In genomic region chr17:4178651-4179050, GRCh38 we compare ENCODE assay signal across 15 cellular contexts. TPM values are rescaled to one million over a fixed set of nuclear protein-coding genes. Genes with fewer than 3 reads are reported as not detected.
DNase-seq lines count a peak whose midpoint lies in the region; ATAC-seq and TF ChIP-seq lines count a peak whose summit lies in the region.
"Had no signal": no experiment of that assay in that cellular context is flagged by ENCODE, and none has a peak within 500 bp of the region (broad histone marks: within the 10 kb centered on the region; RNA-seq: fewer than 3 reads in every experiment).

No MANE protein-coding gene starts in this region.

- POLR2A ChIA-PET in activated CD4-positive, alpha-beta T cell treated with anti-CD3 and anti-CD28 coated beads, Interleukin-2, amount 10 ng/mL, durations not matched to agents 7 days and 5 days (lab: Charles Lee) = no interaction called here
- POLR2A ChIA-PET in activated CD4-positive, alpha-beta T cell treated with anti-CD3 and anti-CD28 coated beads for 36 hours (lab: Charles Lee) = no interaction called here
- POLR2A ChIA-PET in T-cell (lab: Charles Lee) = no interaction called here

- no peak overlapping the region for H3K4me3 Mint-ChIP-seq in activated CD4-positive, alpha-beta T cell treated with anti-CD3 and anti-CD28 coated beads, Interleukin-2, amount 10 ng/mL, durations not matched to agents 7 days and 5 days
- no peak overlapping the region for H3K4me3 Mint-ChIP-seq in activated CD4-positive, alpha-beta T cell treated with anti-CD3 and anti-CD28 coated beads for 36 hours
- H3K4me3 Mint-ChIP-seq in CD14-positive monocyte = no peak overlapping the region
- H3K4me3 Mint-ChIP-seq in T-cell = peak overlapping the region in 1 of 3 donors; percentile 77

- intact Hi-C loops in activated CD4-positive, alpha-beta T cell treated with anti-CD3 and anti-CD28 coated beads for 36 hours (cut with DNase I, micrococcal nuclease) = no loop called here
- intact Hi-C loops in CD14-positive monocyte (cut with micrococcal nuclease) (no loop called here), left ventricle myocardium superior (cut with micrococcal nuclease) (no loop called here)

- no peak overlapping the region for H3K4me3 ChIP-seq in neutrophil (ENCODE audit: low read depth in 1 of 2, low read length in 1 of 2)
- H3K4me3 ChIP-seq: BLaER1 had no signal

- TF ChIP-seq CTCF in CD14-positive monocyte (IDR thresholded peaks at IDR 0.05) = no peak
- TF ChIP-seq CTCF in neutrophil (IDR thresholded peaks at IDR 0.05) = no peak

- CTCF ChIA-PET in activated CD4-positive, alpha-beta T cell treated with anti-CD3 and anti-CD28 coated beads, Interleukin-2, amount 10 ng/mL, durations not matched to agents 7 days and 5 days (lab: Charles Lee) = interaction anchor here (1.4 kb wide), 1 partner anchor 12 kb away, joined by 3 read pairs; no protein-coding TSS in a partner anchor
- CTCF ChIA-PET in activated CD4-positive, alpha-beta T cell treated with anti-CD3 and anti-CD28 coated beads for 36 hours (lab: Charles Lee) = interaction anchor here (0.9 to 2.4 kb wide), 2 partner anchors 22 to 37 kb away, joined by 3 to 10 read pairs; no protein-coding TSS in a partner anchor
- CTCF ChIA-PET in T-cell (lab: Charles Lee) = interaction anchor here in 1 of 2 donors (0.6 to 1.2 kb wide), 2 partner anchors 21 to 103 kb away, joined by 3 to 4 read pairs; no protein-coding TSS in a partner anchor

- peaks cover 84% of the 10 kb centered on the region for H3K36me3 ChIP-seq in neutrophil

- H3K27ac Mint-ChIP-seq in activated CD4-positive, alpha-beta T cell treated with anti-CD3 and anti-CD28 coated beads, Interleukin-2, amount 10 ng/mL, durations not matched to agents 7 days and 5 days = peak overlapping the region; percentile 78
- no peak overlapping the region for H3K27ac Mint-ChIP-seq in activated CD4-positive, alpha-beta T cell treated with anti-CD3 and anti-CD28 coated beads for 36 hours
- peak overlapping the region in 2 of 7 donors; percentile 50 to 52 for H3K27ac Mint-ChIP-seq in CD14-positive monocyte
- peak overlapping the region; percentile 46 to 100 for H3K27ac Mint-ChIP-seq in T-cell

- peak overlapping the region; percentile 88 for H3K27ac ChIP-seq in neutrophil
- H3K27ac ChIP-seq: BLaER1 had no signal

- H3K9me3 ChIP-seq in neutrophil = no peaks in the 10 kb centered on the region
- H3K9me3 ChIP-seq: BLaER1 had no signal

- H3K9me3 Mint-ChIP-seq in activated CD4-positive, alpha-beta T cell treated with anti-CD3 and anti-CD28 coated beads, Interleukin-2, amount 10 ng/mL, durations not matched to agents 7 days and 5 days = no peaks in the 10 kb centered on the region
- no peaks in the 10 kb centered on the region for H3K9me3 Mint-ChIP-seq in activated CD4-positive, alpha-beta T cell treated with anti-CD3 and anti-CD28 coated beads for 36 hours (ENCODE audit: low read depth)
- H3K9me3 Mint-ChIP-seq in CD14-positive monocyte = no peaks in the 10 kb centered on the region
- H3K9me3 Mint-ChIP-seq in T-cell = no peaks in the 10 kb centered on the region

- H3K4me1 Mint-ChIP-seq in activated CD4-positive, alpha-beta T cell treated with anti-CD3 and anti-CD28 coated beads, Interleukin-2, amount 10 ng/mL, durations not matched to agents 7 days and 5 days = peaks cover 54% of the 10 kb centered on the region
- peaks cover 47% of the 10 kb centered on the region for H3K4me1 Mint-ChIP-seq in activated CD4-positive, alpha-beta T cell treated with anti-CD3 and anti-CD28 coated beads for 36 hours
- peaks cover 7% of the 10 kb centered on the region for H3K4me1 Mint-ChIP-seq in CD14-positive monocyte
- H3K4me1 Mint-ChIP-seq in T-cell = peaks cover 49 to 51% (median 50%) of the 10 kb centered on the region in 3 donors

- no peaks in the 10 kb centered on the region for H3K27me3 ChIP-seq in neutrophil
- H3K27me3 ChIP-seq: BLaER1 had no signal

- peaks cover 31 to 39% of the 10 kb centered on the region in 2 experiments for H3K4me1 ChIP-seq in neutrophil (ENCODE audit: control insufficient read depth in 1 of 2, insufficient read depth in 1 of 2, low read depth in 1 of 2, low read length in 1 of 2)

- no peak for ATAC-seq in activated CD4-positive, alpha-beta T cell treated with anti-CD3 and anti-CD28 coated beads for 36 hours
- ATAC-seq in T-cell (replicated peaks in 1 of 4) (no peak), left ventricle myocardium superior (no peak)

- H3K36me3 Mint-ChIP-seq in activated CD4-positive, alpha-beta T cell treated with anti-CD3 and anti-CD28 coated beads, Interleukin-2, amount 10 ng/mL, durations not matched to agents 7 days and 5 days (ENCODE audit: low read depth) = peaks cover 73% of the 10 kb centered on the region
- H3K36me3 Mint-ChIP-seq in activated CD4-positive, alpha-beta T cell treated with anti-CD3 and anti-CD28 coated beads for 36 hours (ENCODE audit: low read depth) = peaks cover 69% of the 10 kb centered on the region
- H3K36me3 Mint-ChIP-seq in CD14-positive monocyte = peaks cover 92 to 100% of the 10 kb centered on the region in 2 donors
- peaks cover 50% of the 10 kb centered on the region for H3K36me3 Mint-ChIP-seq in T-cell

- no peaks in the 10 kb centered on the region for H3K27me3 Mint-ChIP-seq in activated CD4-positive, alpha-beta T cell treated with anti-CD3 and anti-CD28 coated beads, Interleukin-2, amount 10 ng/mL, durations not matched to agents 7 days and 5 days
- H3K27me3 Mint-ChIP-seq in activated CD4-positive, alpha-beta T cell treated with anti-CD3 and anti-CD28 coated beads for 36 hours = no peaks in the 10 kb centered on the region
- no peaks in the 10 kb centered on the region for H3K27me3 Mint-ChIP-seq in CD14-positive monocyte (ENCODE audit: low read depth in 3 of 3)
- H3K27me3 Mint-ChIP-seq in T-cell = no peaks in the 10 kb centered on the region

- no peak for DNase-seq in activated CD4-positive, alpha-beta T cell treated with anti-CD3 and anti-CD28 coated beads, Interleukin-2, amount 10 ng/mL, durations not matched to agents 7 days and 5 days
- no peak for DNase-seq in activated CD4-positive, alpha-beta T cell treated with anti-CD3 and anti-CD28 coated beads for 36 hours
- DNase-seq in CD14-positive monocyte (ENCODE audit: low spot score) (peak; percentile 36), T-cell (no peak), left ventricle myocardium superior (no peak), NCI-H345 treated with DMSO at 0.1 percent for 48 hours (lab: John Stamatoyannopoulos, UW; ENCODE audit: unreplicated experiment) (no peak), dermis blood vessel endothelial cell (no peak)
- DNase-seq: NCI-H1417 treated with DMSO at 0.1 percent for 48 hours, NCI-H2029, NCI-H2171, NCI-H446 treated with DMSO at 0.1 percent for 48 hours, NCI-H748 treated with DMSO at 0.1 percent for 48 hours, OCI-M1 had no signal

RNA-seq across cellular contexts. Expression of gene CYB5D2, which starts 35.7 kb away (rescaled TPM):
- total RNA-seq in activated CD4-positive, alpha-beta T cell treated with anti-CD3 and anti-CD28 coated beads, Interleukin-2, amount 10 ng/mL, durations not matched to agents 7 days and 5 days = 1 to 10 TPM; 6.8 to 7.6 TPM
- 10 to 100 TPM; 10.5 to 11.1 TPM for total RNA-seq in activated CD4-positive, alpha-beta T cell treated with anti-CD3 and anti-CD28 coated beads for 36 hours
- polyA plus RNA-seq in CD14-positive monocyte = 10 to 100 TPM; 10.4 to 14.3 TPM
- total RNA-seq in T-cell (10 to 100 TPM in 3 of 5 donors, 1 to 10 TPM in 2; 6.8 to 16.3 (median 10.1) TPM), left ventricle myocardium superior (6.8 TPM), dermis blood vessel endothelial cell (41.7 and 51.7 TPM in 2 replicates)

RNA-seq across cellular contexts. Expression of gene ZZEF1, which starts 35.8 kb away (rescaled TPM):
- 10 to 100 TPM; 62.5 to 66.2 TPM for total RNA-seq in activated CD4-positive, alpha-beta T cell treated with anti-CD3 and anti-CD28 coated beads, Interleukin-2, amount 10 ng/mL, durations not matched to agents 7 days and 5 days
- 10 to 100 TPM; 29.4 to 32.5 TPM for total RNA-seq in activated CD4-positive, alpha-beta T cell treated with anti-CD3 and anti-CD28 coated beads for 36 hours
- 1 to 10 TPM; 2.5 to 3.7 TPM for polyA plus RNA-seq in CD14-positive monocyte
- total RNA-seq in T-cell (100 to 1,000 TPM in 1 of 5 donors, 10 to 100 TPM in 4; 84.4 to 107 (median 89.6) TPM), left ventricle myocardium superior (33.5 TPM), dermis blood vessel endothelial cell (43.9 and 59.2 TPM in 2 replicates)
